ENCODE assay signal across 8 cellular contexts in genomic region chr4:88211473-88212252, GRCh38. TPM values are rescaled to one million over a fixed set of nuclear protein-coding genes. Genes with fewer than 3 reads are reported as not detected.
DNase-seq lines count a peak whose midpoint lies in the region; ATAC-seq and TF ChIP-seq lines count a peak whose summit lies in the region.

No MANE protein-coding gene starts in this region.

- no peaks in the 10 kb centered on the region for H3K27me3 ChIP-seq in Caco-2 (replicated peaks; ENCODE audit: control insufficient read depth, insufficient read depth, low read length)

- H3K36me3 ChIP-seq in Caco-2 (ENCODE audit: control insufficient read depth, insufficient read depth, low read length): no peaks in the 10 kb centered on the region

- peak in 1 of 2 experiments; percentile 72 for DNase-seq in Caco-2
- peak; percentile 35 for DNase-seq in Jurkat, Clone E6-1 (ENCODE audit: low read depth, low spot score)
- peak in 23 of 34 experiments; percentile 6 to 53 (median 26) for DNase-seq in T-cell
- peak; percentile 55 for DNase-seq in ecto neural progenitor cell (ENCODE audit: low spot score)
- DNase-seq in midbrain (lab: John Stamatoyannopoulos, UW): peak; percentile 86
- DNase-seq in type B pancreatic cell (ENCODE audit: extremely low spot score, unreplicated experiment): no peak

- peaks cover 23% of the 10 kb centered on the region for H3K4me1 ChIP-seq in Caco-2

- POLR2A ChIA-PET in Caco-2 (lab: Charles Lee) (interaction anchor here (0.6 kb wide), 1 partner anchor 178 kb away, joined by 5 read pairs; no protein-coding TSS in a partner anchor), T-cell (lab: Charles Lee) (interaction anchor here in 1 of 2 donors (0.6 kb wide), 1 partner anchor 178 kb away, joined by 4 read pairs; no protein-coding TSS in a partner anchor)

- BruUV-seq in Caco-2 (replicated peaks; lab: Mats Ljungman, UMichigan): no TSS peak

- CTCF ChIA-PET in Caco-2 (lab: Charles Lee) (interaction anchor here (0.7 to 3.2 kb wide), 7 partner anchors 147 to 1041 kb away, joined by 3 to 37 read pairs (median 3); no protein-coding TSS in a partner anchor), T-cell (lab: Charles Lee) (interaction anchor here (0.6 to 4.1 kb wide), 41 partner anchors 9 to 976 kb away, joined by 3 to 59 read pairs (median 4); no protein-coding TSS in a partner anchor)

- no peaks in the 10 kb centered on the region for H3K27me3 Mint-ChIP-seq in Caco-2 (ENCODE audit: insufficient read depth, unreplicated experiment)
- H3K27me3 Mint-ChIP-seq in T-cell: peaks cover 0 to under 1% of the 10 kb centered on the region in 2 donors
- peaks cover 4% of the 10 kb centered on the region for H3K27me3 Mint-ChIP-seq in type B pancreatic cell

- no peak overlapping the region for H3K4me3 ChIP-seq in Caco-2 (ENCODE audit: low read depth, low read length)
- H3K4me3 ChIP-seq in Jurkat, Clone E6-1 (ENCODE audit: low read length): no peak overlapping the region

- no peak overlapping the region for H3K4me3 Mint-ChIP-seq in Caco-2 (ENCODE audit: unreplicated experiment)
- no peak overlapping the region for H3K4me3 Mint-ChIP-seq in T-cell
- H3K4me3 Mint-ChIP-seq in type B pancreatic cell: no peak overlapping the region

- H3K27ac Mint-ChIP-seq in Caco-2 (ENCODE audit: unreplicated experiment) (no peak overlapping the region), T-cell (no peak overlapping the region), type B pancreatic cell (no peak overlapping the region)

- intact Hi-C loops in Caco-2 (cut with micrococcal nuclease; ENCODE audit: unreplicated experiment): loop anchor here (1.0 to 5.0 kb wide), 6 partner anchors 54 to 534 kb away; partner anchors contain the start of gene ABCG2

- peaks cover 3% of the 10 kb centered on the region for H3K9me3 Mint-ChIP-seq in Caco-2 (ENCODE audit: unreplicated experiment)
- no peaks in the 10 kb centered on the region for H3K9me3 Mint-ChIP-seq in T-cell
- H3K9me3 Mint-ChIP-seq in type B pancreatic cell: no peaks in the 10 kb centered on the region

- no peaks in the 10 kb centered on the region for H3K9me3 ChIP-seq in Caco-2

- TF ChIP-seq CTCF in Caco-2 (IDR thresholded peaks at IDR 0.05; ENCODE audit: insufficient read depth in 1 of 2, low read depth in 1 of 2, low read length in 1 of 2, severe bottlenecking in 1 of 2, unreplicated experiment in 1 of 2) (peak; percentile 41 to 73), type B pancreatic cell (conservative IDR thresholded peaks at IDR 0.05) (peak; percentile 94)

- H3K4me1 Mint-ChIP-seq in Caco-2 (ENCODE audit: low read depth, unreplicated experiment): peaks cover 14% of the 10 kb centered on the region
- H3K4me1 Mint-ChIP-seq in T-cell: peaks cover 0 to 3% (median 0%) of the 10 kb centered on the region in 3 donors
- H3K4me1 Mint-ChIP-seq in type B pancreatic cell (ENCODE audit: unreplicated experiment): peaks cover 5% of the 10 kb centered on the region

- peak; percentile 57 for ATAC-seq in GM18861 (IDR thresholded peaks at IDR 0.05; ENCODE audit: unreplicated experiment)
- peak in 3 of 4 experiments; percentile 37 to 66 (median 62) for ATAC-seq in T-cell (replicated peaks in 1 of 4)
- ATAC-seq in GM19328 (IDR thresholded peaks at IDR 0.05; ENCODE audit: unreplicated experiment): no peak

- H3K36me3 Mint-ChIP-seq in Caco-2 (ENCODE audit: insufficient read depth, unreplicated experiment) (no peaks in the 10 kb centered on the region), T-cell (no peaks in the 10 kb centered on the region), type B pancreatic cell (no peaks in the 10 kb centered on the region)

RNA-seq across cellular contexts. Expression of gene ABCG2, which starts 53.2 kb away (rescaled TPM):
- total RNA-seq in Caco-2 (2022) (23.7 and 26.0 TPM in 2 replicates), T-cell (1 to 10 TPM in 1 of 5 donors, under 1 TPM in 3, not detected in 1; 0.35 to 1.1 (median 0.44) TPM), type B pancreatic cell (ENCODE audit: low replicate concordance) (21.5 and 77.7 TPM in 2 replicates)
- 10.5 TPM for polyA plus RNA-seq in Jurkat, Clone E6-1 (2012; ENCODE audit: insufficient read depth, insufficient read length)

Comparison
In these comparisons a context has a peak if more than half of its experiments do, and no peak if none do; other contexts are left out.
1. RNA of gene ABCG2, which starts 53.2 kb away (total RNA-seq): 23.7 to 26.0 TPM in Caco-2 and 21.5 to 77.7 TPM in type B pancreatic cell; 0.35 to 1.1 TPM in T-cell; every median in the first group is over 10 times any median in the second.